Comparison of ENCODE assay signal across 8 cellular contexts in genomic region chr11:8671651-8672062, GRCh38. TPM values are rescaled to one million over a fixed set of nuclear protein-coding genes. Genes with fewer than 3 reads are reported as not detected.
DNase-seq lines count a peak whose midpoint lies in the region; ATAC-seq and TF ChIP-seq lines count a peak whose summit lies in the region.

No MANE protein-coding gene starts in this region.

- H3K4me3 ChIP-seq in right cardiac atrium (ENCODE audit: low read length), result no peak overlapping the region

- peaks cover 60% of the 10 kb centered on the region for H3K36me3 Mint-ChIP-seq in CD4-positive, alpha-beta T cell (ENCODE audit: low read depth)

- POLR2A ChIA-PET in CD4-positive, alpha-beta T cell (lab: Charles Lee), result interaction anchor here (1.0 kb wide), 1 partner anchor 10 kb away, joined by 4 read pairs; no protein-coding TSS in a partner anchor

- H3K27me3 Mint-ChIP-seq in CD4-positive, alpha-beta T cell, result no peaks in the 10 kb centered on the region

- no peaks in the 10 kb centered on the region for H3K27me3 ChIP-seq in right cardiac atrium (ENCODE audit: control insufficient read depth, insufficient read depth)
- H3K27me3 ChIP-seq in CD4-positive, alpha-beta T cell (ENCODE audit: control insufficient read depth, insufficient read depth, low read length), result no peaks in the 10 kb centered on the region

- no peaks in the 10 kb centered on the region for H3K9me3 Mint-ChIP-seq in CD4-positive, alpha-beta T cell

- H3K27ac Mint-ChIP-seq in CD4-positive, alpha-beta T cell, result no peak overlapping the region

- no peak for TF ChIP-seq EP300 in Ishikawa (IDR thresholded peaks at IDR 0.05; ENCODE audit: borderline replicate concordance)

- ATAC-seq in right cardiac atrium (peak; percentile 34 to 83), HG03442 (IDR thresholded peaks at IDR 0.05; ENCODE audit: unreplicated experiment) (no peak), GM21576 (IDR thresholded peaks at IDR 0.05; ENCODE audit: unreplicated experiment) (no peak)
- no peak for ATAC-seq in CD4-positive, alpha-beta T cell (ENCODE audit: poor library complexity)

- no peak for TF ChIP-seq CTCF in VCaP (conservative IDR thresholded peaks at IDR 0.05)
- TF ChIP-seq CTCF in CD4-positive, alpha-beta T cell (IDR thresholded peaks at IDR 0.05), result no peak

- H3K9me3 ChIP-seq in right cardiac atrium (ENCODE audit: control insufficient read depth, low read length), result no peaks in the 10 kb centered on the region
- no peaks in the 10 kb centered on the region for H3K9me3 ChIP-seq in CD4-positive, alpha-beta T cell (ENCODE audit: control insufficient read depth, low read length)

- H3K4me1 Mint-ChIP-seq in CD4-positive, alpha-beta T cell (ENCODE audit: low read depth), result no peaks in the 10 kb centered on the region

- CTCF ChIA-PET in CD4-positive, alpha-beta T cell (lab: Charles Lee), result interaction anchor here (0.6 kb wide), 1 partner anchor 15 kb away, joined by 3 read pairs; no protein-coding TSS in a partner anchor

- no peak overlapping the region for H3K4me3 Mint-ChIP-seq in CD4-positive, alpha-beta T cell

- TF ChIP-seq RAD21 in Ishikawa (IDR thresholded peaks at IDR 0.05; ENCODE audit: low read depth), result no peak

- peaks cover 6% of the 10 kb centered on the region for H3K4me1 ChIP-seq in right cardiac atrium (ENCODE audit: control insufficient read depth, insufficient read depth, low read length)

- WGBS in right cardiac atrium, result 28% methylated on average over 1 of the region's 1 CpG

- intact Hi-C loops in right cardiac atrium (cut with DNase I), result no loop called here
- intact Hi-C loops in CD4-positive, alpha-beta T cell (cut with DNase I, micrococcal nuclease), result no loop called here

- H3K27ac ChIP-seq in VCaP (0 out of 2 replicates have a peak overlapping the region, but pooled peaks have one; percentile 19), right cardiac atrium (ENCODE audit: low read length) (peak overlapping the region; percentile 95)
- no peak overlapping the region for H3K27ac ChIP-seq in CD4-positive, alpha-beta T cell (ENCODE audit: low read depth, low read length)

- DNase-seq in right cardiac atrium (peak in 1 of 3 donors; percentile 37), smooth muscle cell of the brain vasculature (ENCODE audit: low read depth, low spot score) (peak; percentile 53), SK-N-DZ (ENCODE audit: low spot score) (no peak)
- DNase-seq in CD4-positive, alpha-beta T cell, result no peak

TF ChIP-seq in Ishikawa, 13 proteins besides CTCF, POLR2A, EP300 and RAD21:
- TF ChIP-seq MAX (IDR thresholded peaks at IDR 0.05) (0 out of 2 replicates have a peak, but pooled peaks have one; percentile 6), TCF12 (IDR thresholded peaks at IDR 0.05; ENCODE audit: low read depth) (no peak), NFIC (IDR thresholded peaks at IDR 0.05) (0 out of 2 replicates have a peak, but pooled peaks have one; percentile 12), FOXM1 (IDR thresholded peaks at IDR 0.05; ENCODE audit: borderline replicate concordance, low read depth) (peak; percentile 6; the same call in 1 of the 2 replicates)

RNA-seq across cellular contexts. Expression of gene TRIM66, which starts 10.8 kb away (rescaled TPM):
- 1 to 10 TPM; 2.0 to 3.6 (median 2.9) TPM for total RNA-seq in right cardiac atrium
- 1.6 TPM for polyA plus RNA-seq in right cardiac atrium
- total RNA-seq in CD4-positive, alpha-beta T cell, result 1 to 10 TPM; 6.8 to 9.8 TPM
- 0.80 and 3.7 TPM in 2 replicates for polyA plus RNA-seq in SK-N-DZ (2014; cell fraction: cytosol; rRNA removed)
- polyA plus RNA-seq in SK-N-DZ (2014; cell fraction: nucleus; rRNA removed), result 6.2 and 7.3 TPM in 2 replicates

RNA-seq across cellular contexts. Expression of gene RPL27A, which starts 10.9 kb away (rescaled TPM):
- 100 to 1,000 TPM; 519 to 805 (median 620) TPM for total RNA-seq in right cardiac atrium
- 1,811 TPM for polyA plus RNA-seq in right cardiac atrium
- total RNA-seq in CD4-positive, alpha-beta T cell, result 1,000 to 10,000 TPM; 1,667 to 1,721 TPM
- 2,631 and 2,777 TPM in 2 replicates for polyA plus RNA-seq in SK-N-DZ (2014; cell fraction: cytosol; rRNA removed)
- 785 and 949 TPM in 2 replicates for polyA plus RNA-seq in SK-N-DZ (2014; cell fraction: nucleus; rRNA removed)

Comparison
In these comparisons a context has a peak if more than half of its experiments do, and no peak if none do; other contexts are left out.
1. ATAC-seq: peak in right cardiac atrium (2 of 2); none in HG03442 (single experiment), CD4-positive, alpha-beta T cell (single experiment) and GM21576 (single experiment).